ENCODE assay signal across 24 cellular contexts in the genomic region with DNA sequence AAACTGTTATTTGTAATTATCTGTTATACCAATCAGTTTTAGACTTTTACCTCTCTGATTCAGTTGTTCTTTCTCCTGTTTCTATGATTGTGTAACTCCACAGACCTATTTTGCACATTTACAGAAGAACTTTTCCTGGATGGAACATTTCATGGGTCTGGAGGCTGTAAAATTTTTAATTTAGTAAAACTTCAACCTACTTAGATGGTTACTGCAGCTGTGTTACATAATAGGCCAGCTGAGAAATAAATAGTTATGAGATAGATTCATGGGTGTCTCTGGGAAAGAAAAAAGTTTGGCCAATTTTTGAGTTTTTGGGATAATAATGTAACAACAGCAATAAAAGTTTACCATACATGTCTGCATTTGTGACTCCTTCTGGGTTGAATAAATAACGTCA.
"Had no signal": no experiment of that assay in that cellular context is flagged by ENCODE, and none has a peak within 500 bp of the region (broad histone marks: within the 10 kb centered on the region; RNA-seq: fewer than 3 reads in every experiment).

No MANE protein-coding gene starts in this region.

- H3K27ac ChIP-seq: brain microvascular endothelial cell, hepatocyte, neural progenitor cell, stomach, testis had no signal

- H3K27ac Mint-ChIP-seq: activated CD4-positive, alpha-beta memory T cell treated with anti-CD3 and anti-CD28 coated beads, Interleukin-2, amount 10 ng/mL, durations not matched to agents 7 days and 5 days; activated CD4-positive, alpha-beta T cell treated with anti-CD3 and anti-CD28 coated beads, Interleukin-2, amount 10 ng/mL, durations not matched to agents 24 days and 14 days; activated naive CD4-positive, alpha-beta T cell treated with anti-CD3 and anti-CD28 coated beads, Interleukin-2, amount 50 U/mL, for 24 hours; activated T-helper 1 cell treated with anti-CD3 and anti-CD28 coated beads, Interleukin-12 subunit alpha, Interleukin-12 subunit beta, Interleukin-2, Interleukin-4 antibody, amounts not matched to agents 30 ng/mL and 10 ng/mL and 1 ng/mL, durations not matched to agents 14 hours and 24 hours and 36 hours; immature natural killer cell; naive thymus-derived CD4-positive, alpha-beta T cell; neural progenitor cell; progenitor cell of endocrine pancreas; T-helper 17 cell had no signal

- H3K9me3 ChIP-seq: stomach, testis, uterus had no signal

- H3K4me3 Mint-ChIP-seq: activated CD4-positive, alpha-beta memory T cell treated with anti-CD3 and anti-CD28 coated beads, Interleukin-2, amount 10 ng/mL, durations not matched to agents 7 days and 5 days; activated CD4-positive, alpha-beta T cell treated with anti-CD3 and anti-CD28 coated beads, Interleukin-2, amount 10 ng/mL, durations not matched to agents 24 days and 14 days; activated naive CD4-positive, alpha-beta T cell treated with anti-CD3 and anti-CD28 coated beads, Interleukin-2, amount 50 U/mL, for 24 hours; activated T-helper 1 cell treated with anti-CD3 and anti-CD28 coated beads, Interleukin-12 subunit alpha, Interleukin-12 subunit beta, Interleukin-2, Interleukin-4 antibody, amounts not matched to agents 30 ng/mL and 10 ng/mL and 1 ng/mL, durations not matched to agents 14 hours and 24 hours and 36 hours; immature natural killer cell; naive thymus-derived CD4-positive, alpha-beta T cell; neural progenitor cell; T-helper 17 cell had no signal

- H3K9ac ChIP-seq: neural progenitor cell had no signal

- H2AFZ ChIP-seq: hepatocyte, neural progenitor cell had no signal

- H3K4me1 ChIP-seq: neural progenitor cell, uterus had no signal

- H3K27me3 Mint-ChIP-seq: activated CD4-positive, alpha-beta memory T cell treated with anti-CD3 and anti-CD28 coated beads, Interleukin-2, amount 10 ng/mL, durations not matched to agents 7 days and 5 days; activated CD4-positive, alpha-beta T cell treated with anti-CD3 and anti-CD28 coated beads, Interleukin-2, amount 10 ng/mL, durations not matched to agents 24 days and 14 days; activated naive CD4-positive, alpha-beta T cell treated with anti-CD3 and anti-CD28 coated beads, Interleukin-2, amount 50 U/mL, for 24 hours; naive thymus-derived CD4-positive, alpha-beta T cell; progenitor cell of endocrine pancreas; T-helper 17 cell had no signal

- H3K36me3 ChIP-seq: brain microvascular endothelial cell, neural progenitor cell, stomach, uterus had no signal

- DNase-seq: activated CD4-positive, alpha-beta memory T cell treated with anti-CD3 and anti-CD28 coated beads, Interleukin-2, amount 10 ng/mL, durations not matched to agents 7 days and 5 days; activated CD4-positive, alpha-beta T cell treated with anti-CD3 and anti-CD28 coated beads, Interleukin-2, amount 10 ng/mL, durations not matched to agents 24 days and 14 days; activated CD4-positive, CD25-positive, alpha-beta regulatory T cell; activated gamma-delta T cell treated with Interleukin-2 at 50 U/mL for 16 hours; aorta; brain microvascular endothelial cell; central memory CD4-positive, alpha-beta T cell; effector memory CD4-positive, alpha-beta T cell; glutamatergic neuron; immature natural killer cell; naive thymus-derived CD4-positive, alpha-beta T cell; stimulated activated CD4-positive, alpha-beta T cell treated with anti-CD3 and anti-CD28 coated beads, Interleukin-12 subunit alpha, Interleukin-12 subunit beta, amount 100 ng/mL, for 4 hours; stimulated activated CD4-positive, alpha-beta T cell treated with anti-CD3 and anti-CD28 coated beads, Interleukin-1b, Interleukin-23, amount 100 ng/mL, for 48 hours; stomach; SW 1271; T-helper 17 cell; testis; trophoblast cell; uterus had no signal

- H3K36me3 Mint-ChIP-seq: activated naive CD4-positive, alpha-beta T cell treated with anti-CD3 and anti-CD28 coated beads, Interleukin-2, amount 50 U/mL, for 24 hours; immature natural killer cell; naive thymus-derived CD4-positive, alpha-beta T cell; neural progenitor cell had no signal

- H3K27me3 ChIP-seq: brain microvascular endothelial cell, hepatocyte, neural progenitor cell, stomach, testis, uterus had no signal

- H3K4me3 ChIP-seq: hepatocyte, neural progenitor cell, stomach, testis, uterus had no signal

- H3K4me2 ChIP-seq: hepatocyte, neural progenitor cell had no signal

- H3K4me1 Mint-ChIP-seq: activated CD4-positive, alpha-beta memory T cell treated with anti-CD3 and anti-CD28 coated beads, Interleukin-2, amount 10 ng/mL, durations not matched to agents 7 days and 5 days; activated CD4-positive, alpha-beta T cell treated with anti-CD3 and anti-CD28 coated beads, Interleukin-2, amount 10 ng/mL, durations not matched to agents 24 days and 14 days; activated naive CD4-positive, alpha-beta T cell treated with anti-CD3 and anti-CD28 coated beads, Interleukin-2, amount 50 U/mL, for 24 hours; immature natural killer cell; neural progenitor cell; T-helper 17 cell had no signal

- H3K79me2 ChIP-seq: hepatocyte had no signal

- H3K9me3 Mint-ChIP-seq: activated CD4-positive, alpha-beta T cell treated with anti-CD3 and anti-CD28 coated beads, Interleukin-2, amount 10 ng/mL, durations not matched to agents 24 days and 14 days; activated naive CD4-positive, alpha-beta T cell treated with anti-CD3 and anti-CD28 coated beads, Interleukin-2, amount 50 U/mL, for 24 hours; activated T-helper 1 cell treated with anti-CD3 and anti-CD28 coated beads, Interleukin-12 subunit alpha, Interleukin-12 subunit beta, Interleukin-2, Interleukin-4 antibody, amounts not matched to agents 30 ng/mL and 10 ng/mL and 1 ng/mL, durations not matched to agents 14 hours and 24 hours and 36 hours; neural progenitor cell had no signal
